8 cellular contexts compared by ENCODE assay signal in genomic region chr6:138691595-138692057, GRCh38.
DNase-seq lines count a peak whose midpoint lies in the region.

No MANE protein-coding gene starts in this region.

- peaks cover 25% of the 10 kb centered on the region for H3K27me3 Mint-ChIP-seq in dendritic cell treated with granulocyte-macrophage colony-stimulating factor and Interleukin-4, amounts not matched to agents 40 ng/mL and 50 ng/mL, for 4 days

- peak overlapping the region; percentile 92 for H3K27ac Mint-ChIP-seq in dendritic cell treated with granulocyte-macrophage colony-stimulating factor and Interleukin-4, amounts not matched to agents 40 ng/mL and 50 ng/mL, for 4 days

- H3K27ac ChIP-seq in mesodermal cell (ENCODE audit: low read depth, low read length, severe bottlenecking): no peak overlapping the region

- no peaks in the 10 kb centered on the region for H3K4me1 ChIP-seq in mesodermal cell (ENCODE audit: control insufficient read depth, insufficient read depth, low read length, poor library complexity, severe bottlenecking)

- WGBS in mesodermal cell (ENCODE audit: insufficient coverage in 2 of 2), 2 experiments: 18 to 25% methylated on average over 8 to 14 of the region's 14 CpGs

- no peaks in the 10 kb centered on the region for H3K9me3 ChIP-seq in mesodermal cell (ENCODE audit: control insufficient read depth, low read length)

- peaks cover 18% of the 10 kb centered on the region for H3K4me1 Mint-ChIP-seq in dendritic cell treated with granulocyte-macrophage colony-stimulating factor and Interleukin-4, amounts not matched to agents 40 ng/mL and 50 ng/mL, for 4 days (ENCODE audit: low read depth)

- H3K4me3 Mint-ChIP-seq in dendritic cell treated with granulocyte-macrophage colony-stimulating factor and Interleukin-4, amounts not matched to agents 40 ng/mL and 50 ng/mL, for 4 days: peak overlapping the region; percentile 99

- intact Hi-C loops in dendritic cell treated with granulocyte-macrophage colony-stimulating factor and Interleukin-4, amounts not matched to agents 40 ng/mL and 50 ng/mL, for 4 days (cut with micrococcal nuclease): loop anchor here (2.0 to 10.0 kb wide), 6 partner anchors 19 to 577 kb away; partner anchors contain the start of genes CCDC28A and REPS1

- DNase-seq in NCI-H510A treated with DMSO at 0.1 percent for 48 hours (lab: John Stamatoyannopoulos, UW) (peak; percentile 33), NCI-H510A (lab: John Stamatoyannopoulos, UW) (no peak), NCI-H526 treated with DMSO at 0.1 percent for 48 hours (lab: John Stamatoyannopoulos, UW) (peak; percentile 57), NCI-H187 (lab: John Stamatoyannopoulos, UW) (no peak)
- DNase-seq in effector CD4-positive, alpha-beta T cell: no peak
- no peak for DNase-seq in stimulated activated CD4-positive, alpha-beta T cell treated with anti-CD3 and anti-CD28 coated beads, Interleukin-1b, Interleukin-23, amount 100 ng/mL, for 48 hours

- H3K36me3 Mint-ChIP-seq in dendritic cell treated with granulocyte-macrophage colony-stimulating factor and Interleukin-4, amounts not matched to agents 40 ng/mL and 50 ng/mL, for 4 days (ENCODE audit: low read depth): peaks cover 6% of the 10 kb centered on the region

- H3K4me3 ChIP-seq in mesodermal cell (ENCODE audit: extremely low read depth, insufficient read depth, low read length, poor library complexity, severe bottlenecking): peak overlapping the region; percentile 56

- H3K36me3 ChIP-seq in mesodermal cell (ENCODE audit: control insufficient read depth, insufficient read depth, low read length): no peaks in the 10 kb centered on the region

- no peaks in the 10 kb centered on the region for H3K9me3 Mint-ChIP-seq in dendritic cell treated with granulocyte-macrophage colony-stimulating factor and Interleukin-4, amounts not matched to agents 40 ng/mL and 50 ng/mL, for 4 days

Comparison
In these comparisons a context has a peak if more than half of its experiments do, and no peak if none do; other contexts are left out.
1. DNase-seq: peak in NCI-H510A treated with DMSO at 0.1 percent for 48 hours (single experiment) and NCI-H526 treated with DMSO at 0.1 percent for 48 hours (single experiment); none in NCI-H510A (single experiment), effector CD4-positive, alpha-beta T cell (single experiment), stimulated activated CD4-positive, alpha-beta T cell treated with anti-CD3 and anti-CD28 coated beads, Interleukin-1b, Interleukin-23, amount 100 ng/mL, for 48 hours (single experiment) and NCI-H187 (0 of 2).